7 cellular contexts compared by ENCODE assay signal in the genomic region with DNA sequence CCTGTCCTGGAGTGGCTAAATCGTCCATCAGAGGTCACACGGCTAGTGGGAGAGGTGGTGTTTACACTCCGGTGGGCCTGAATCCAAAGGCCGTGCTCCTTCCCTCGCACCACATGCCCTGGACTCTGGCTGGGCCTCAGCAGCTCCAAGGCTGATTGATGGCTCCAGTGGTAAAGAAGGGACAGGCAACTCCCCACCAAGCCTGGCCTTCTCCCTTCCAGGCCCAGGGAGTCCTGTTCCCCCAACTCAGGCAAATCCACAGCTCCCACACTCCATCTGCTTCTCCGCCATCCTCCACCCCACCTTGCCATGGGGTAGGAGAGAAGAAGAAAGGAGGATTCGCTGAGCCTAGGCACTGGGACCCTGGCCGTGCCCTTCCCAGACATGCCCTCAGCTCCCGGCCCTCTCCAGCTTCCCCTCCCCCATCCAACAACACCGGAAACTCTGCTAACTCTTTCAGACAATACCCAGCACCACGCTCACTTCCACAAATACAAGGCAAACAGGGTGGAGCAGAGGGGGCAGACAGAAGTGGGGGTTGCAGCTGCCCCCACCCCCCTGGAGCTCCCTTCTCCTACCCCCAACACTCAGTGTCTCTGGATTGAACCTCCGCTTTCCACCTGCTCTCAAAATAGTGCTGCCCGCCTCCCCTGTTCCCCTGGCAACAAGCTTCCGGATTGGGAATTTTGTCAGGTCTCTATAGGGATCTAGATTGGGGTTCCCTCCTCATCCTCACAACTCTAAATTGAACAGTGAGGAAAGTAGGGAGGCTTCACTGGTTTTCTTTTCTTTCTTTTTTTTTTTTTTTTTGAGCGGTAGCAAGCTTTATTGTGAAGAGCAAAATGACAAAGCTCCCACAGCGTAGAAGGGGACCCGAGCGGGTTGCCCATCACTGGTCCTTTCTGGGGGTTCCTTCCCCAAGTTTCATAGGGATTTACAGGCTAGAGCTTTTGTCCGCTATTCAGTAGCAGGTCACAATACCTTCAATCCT. TPM values are rescaled to one million over a fixed set of nuclear protein-coding genes. Genes with fewer than 3 reads are reported as not detected.
A peak's percentile ranks its signal among the peaks of the same experiment; 100 is the strongest.
DNase-seq lines count a peak whose midpoint lies in the region; ATAC-seq and TF ChIP-seq lines count a peak whose summit lies in the region.
"Had no signal": no experiment of that assay in that cellular context is flagged by ENCODE, and none has a peak within 500 bp of the region (broad histone marks: within the 10 kb centered on the region; RNA-seq: fewer than 3 reads in every experiment).

No MANE protein-coding gene starts in this region.

- H3K4me1 ChIP-seq in body of pancreas, result peaks cover 5% of the 10 kb centered on the region

- no peaks in the 10 kb centered on the region for H3K9me3 ChIP-seq in AG04450 (ENCODE audit: control insufficient read depth, insufficient read depth, low read length)
- no peaks in the 10 kb centered on the region for H3K9me3 ChIP-seq in body of pancreas

- CTCF ChIA-PET in AG04450 (lab: Charles Lee), result interaction anchor here (0.6 to 5.9 kb wide), 4 partner anchors 9 to 1981 kb away, joined by 3 to 27 read pairs (median 4); a partner anchor contains a TSS

- DNase-seq in AG04450 (ENCODE audit: low read depth, low spot score) (no peak), UCSD-AML1 (lab: John Stamatoyannopoulos, UW; ENCODE audit: unreplicated experiment) (peak; percentile 25), body of pancreas (no peak), AML-193 (lab: John Stamatoyannopoulos, UW) (no peak), T-helper 9 cell (no peak)
- DNase-seq: EL had no signal

- intact Hi-C loops in body of pancreas (cut with DNase I), result no loop called here

- TF ChIP-seq CTCF in AG04450 (IDR thresholded peaks at IDR 0.05; ENCODE audit: low read depth, low read length), result no peak
- TF ChIP-seq CTCF in body of pancreas (IDR thresholded peaks at IDR 0.05), result no peak

- TF ChIP-seq POLR2A in body of pancreas (IDR thresholded peaks at IDR 0.05), result no peak

- H3K4me3 ChIP-seq in AG04450 (ENCODE audit: low read depth, low read length) (no peak overlapping the region), body of pancreas (no peak overlapping the region)

- WGBS in body of pancreas, 2 donors, result 72 to 79% methylated on average over 19 of the region's 19 CpGs

- POLR2A ChIA-PET in AG04450 (lab: Yijun Ruan, JAX), result interaction anchor here (0.6 to 3.7 kb wide), 5 partner anchors 10 to 30 kb away, joined by 3 to 46 read pairs (median 4); a partner anchor contains a TSS

- H3K27ac ChIP-seq in AG04450 (ENCODE audit: low read depth, low read length), result peak overlapping the region; percentile 73
- H3K27ac ChIP-seq in layer of hippocampus (ENCODE audit: low read depth, low read length), result peak overlapping the region; percentile 95
- H3K27ac ChIP-seq in body of pancreas, result peak overlapping the region in 2 of 4 donors; percentile 16 to 46

- H3K27me3 ChIP-seq in AG04450 (ENCODE audit: control insufficient read depth, insufficient read depth, low read length) (no peaks in the 10 kb centered on the region), layer of hippocampus (ENCODE audit: control insufficient read depth, insufficient read depth, low read length) (no peaks in the 10 kb centered on the region), body of pancreas (no peaks in the 10 kb centered on the region)

- H3K36me3 ChIP-seq in body of pancreas (replicated peaks in 1 of 2; ENCODE audit: insufficient read depth in 1 of 2, low read depth in 2 of 2), result peaks cover 6 to 7% of the 10 kb centered on the region in 2 donors

- no peak for ATAC-seq in body of pancreas

RNA-seq across cellular contexts. Expression of a gene that starts 10.6 kb away (rescaled TPM):
- 121 and 128 TPM in 2 replicates for polyA plus RNA-seq in AG04450 (2011; rRNA removed)
- 142 and 172 TPM in 2 replicates for polyA minus RNA-seq in AG04450 (2011; rRNA and poly(A)+ RNA removed)
- 10 to 100 TPM; 31.9 to 32.6 TPM for total RNA-seq in body of pancreas

RNA-seq across cellular contexts. Expression of a gene that starts 26.3 kb away (rescaled TPM):
- polyA plus RNA-seq in AG04450 (2011; rRNA removed), result not detected in 2 replicates
- polyA minus RNA-seq in AG04450 (2011; rRNA and poly(A)+ RNA removed), result not detected in 2 replicates
- total RNA-seq in body of pancreas, result under 1 TPM in 1 of 2 donors, not detected in 1; 0.26 TPM

RNA-seq across cellular contexts. Expression of a gene that starts 33.5 kb away (rescaled TPM):
- 34.9 and 39.0 TPM in 2 replicates for polyA plus RNA-seq in AG04450 (2011; rRNA removed)
- polyA minus RNA-seq in AG04450 (2011; rRNA and poly(A)+ RNA removed), result 47.4 and 53.0 TPM in 2 replicates
- total RNA-seq in body of pancreas, result 10 to 100 TPM; 32.7 to 40.5 TPM

RNA-seq across cellular contexts. Expression of a gene that starts 53.0 kb away (rescaled TPM):
- 867 and 961 TPM in 2 replicates for polyA plus RNA-seq in AG04450 (2011; rRNA removed)
- polyA minus RNA-seq in AG04450 (2011; rRNA and poly(A)+ RNA removed), result 384 and 431 TPM in 2 replicates
- 100 to 1,000 TPM; 179 to 291 TPM for total RNA-seq in body of pancreas

RNA-seq across cellular contexts. Expression of a gene that starts 56.6 kb away (rescaled TPM):
- 56.4 and 65.2 TPM in 2 replicates for polyA plus RNA-seq in AG04450 (2011; rRNA removed)
- 61.1 and 69.2 TPM in 2 replicates for polyA minus RNA-seq in AG04450 (2011; rRNA and poly(A)+ RNA removed)
- total RNA-seq in body of pancreas, result 10 to 100 TPM in 1 of 2 donors, 1 to 10 TPM in 1; 6.9 to 16.1 TPM
